19 cellular contexts compared by ENCODE assay signal in genomic region chr20:24034820-24035219, GRCh38. TPM values are rescaled to one million over a fixed set of nuclear protein-coding genes. Genes with fewer than 3 reads are reported as not detected.
DNase-seq lines count a peak whose midpoint lies in the region; ATAC-seq, FAIRE-seq and TF ChIP-seq lines count a peak whose summit lies in the region.
"Had no signal": no experiment of that assay in that cellular context is flagged by ENCODE, and none has a peak within 500 bp of the region (broad histone marks: within the 10 kb centered on the region; RNA-seq: fewer than 3 reads in every experiment).

No MANE protein-coding gene starts in this region.

- peak overlapping the region in 1 of 2 experiments; percentile 62; a peak in 3 of 6 replicates for H3K27ac ChIP-seq in A549
- H3K27ac ChIP-seq in KMS-11, result peak overlapping the region; percentile 67
- peak overlapping the region; percentile 79 for H3K27ac ChIP-seq in VCaP
- no peak overlapping the region for H3K27ac ChIP-seq in gastrocnemius medialis
- H3K27ac ChIP-seq: dorsolateral prefrontal cortex, gastroesophageal sphincter, psoas muscle had no signal

- no peak for TF ChIP-seq EP300 in A549 (IDR thresholded peaks at IDR 0.05)

- TF ChIP-seq CTCF in A549 (IDR thresholded peaks at IDR 0.05) (no peak), KMS-11 (conservative IDR thresholded peaks at IDR 0.05; ENCODE audit: low read depth, low read length) (no peak), VCaP (conservative IDR thresholded peaks at IDR 0.05) (no peak), gastrocnemius medialis (IDR thresholded peaks at IDR 0.05 in 4 of 5, conservative IDR thresholded peaks at IDR 0.05 in 1 of 5) (no peak)

- ATAC-seq in A549 (peak; percentile 26 to 83; a peak in 3 of 6 replicates), HG03565 (IDR thresholded peaks at IDR 0.05; ENCODE audit: unreplicated experiment) (no peak), gastrocnemius medialis (no peak)
- ATAC-seq: gastroesophageal sphincter, GM12878, psoas muscle had no signal

- no peak overlapping the region for H3K9ac ChIP-seq in KMS-11

- H3K9me3 ChIP-seq in A549 (no peaks in the 10 kb centered on the region), gastrocnemius medialis (no peaks in the 10 kb centered on the region)
- H3K9me3 ChIP-seq: gastroesophageal sphincter, psoas muscle had no signal

- H4K20me1 ChIP-seq in KMS-11 (ENCODE audit: insufficient read depth), result no peaks in the 10 kb centered on the region

- POLR2A ChIA-PET in A549 (lab: Yijun Ruan, JAX), result no interaction called here

- peaks cover 11% of the 10 kb centered on the region for H3K4me1 ChIP-seq in A549
- H3K4me1 ChIP-seq in KMS-11 (ENCODE audit: low read depth, poor library complexity, severe bottlenecking), result peaks cover 38% of the 10 kb centered on the region
- H3K4me1 ChIP-seq in gastrocnemius medialis, result no peaks in the 10 kb centered on the region
- H3K4me1 ChIP-seq: gastroesophageal sphincter, psoas muscle had no signal

- intact Hi-C loops in gastrocnemius medialis (cut with DNase I; ENCODE audit: low total_unique reads), result no loop called here

- WGBS in A549 (ENCODE audit: missing lambda C conversion rate), result 6% methylated on average over 2 of the region's 2 CpGs

- H3K27me3 ChIP-seq in KMS-11 (ENCODE audit: insufficient read depth, low read depth) (no peaks in the 10 kb centered on the region), gastrocnemius medialis (no peaks in the 10 kb centered on the region)
- H3K27me3 ChIP-seq: dorsolateral prefrontal cortex, gastroesophageal sphincter had no signal

- no peak overlapping the region for H2AFZ ChIP-seq in KMS-11 (ENCODE audit: low read depth)

- DNase-seq in A549 (ENCODE audit: low read depth in 1 of 2, low spot score in 1 of 2) (peak; percentile 32 to 76), iris pigment epithelial cell (ENCODE audit: low read depth) (peak; percentile 10), SW 1271 (lab: John Stamatoyannopoulos, UW) (no peak), gastrocnemius medialis (no peak)
- no peak for DNase-seq in activated CD4-positive, CD25-positive, alpha-beta regulatory T cell (lab: John Stamatoyannopoulos, UW)
- DNase-seq: anterior cingulate cortex; dorsolateral prefrontal cortex; EL; psoas muscle; stimulated activated CD4-positive, alpha-beta T cell treated with anti-CD3 and anti-CD28 coated beads, Interleukin-2, amount 100 ng/mL, for 24 hours had no signal

- in situ Hi-C loops in gastrocnemius medialis (cut with MboI; ENCODE audit: low sequenced_read_pairs in 4 of 4), result no loop called here

- no peak for TF ChIP-seq RAD21 in A549 (conservative IDR thresholded peaks at IDR 0.05 in 1 of 2, IDR thresholded peaks at IDR 0.05 in 1 of 2)

- H3K4me2 ChIP-seq in A549 (peak overlapping the region; percentile 26), KMS-11 (peak overlapping the region; percentile 39; the same call in 1 of the 2 replicates)

- FAIRE-seq in A549 (lab: Jason Lieb, UNC), result peak; percentile 65
- FAIRE-seq: GM12878, islet of Langerhans had no signal

- CTCF ChIA-PET in A549 (lab: Yijun Ruan, JAX), result interaction anchor here (1.7 kb wide), 1 partner anchor 10 kb away, joined by 5 read pairs; no protein-coding TSS in a partner anchor

- H3K4me3 ChIP-seq in A549 (no peak overlapping the region), KMS-11 (IDR thresholded peaks at IDR 0.05; ENCODE audit: insufficient read depth, low read depth, low read length) (no peak overlapping the region), gastrocnemius medialis (no peak overlapping the region)
- H3K4me3 ChIP-seq: dorsolateral prefrontal cortex, gastroesophageal sphincter, GM12878, psoas muscle had no signal

- TF ChIP-seq POLR2A in A549 (IDR thresholded peaks at IDR 0.05; ENCODE audit: low read length) (no peak), gastrocnemius medialis (IDR thresholded peaks at IDR 0.05) (no peak)

- no peaks in the 10 kb centered on the region for H3K36me3 ChIP-seq in KMS-11 (ENCODE audit: insufficient read depth)
- H3K36me3 ChIP-seq in gastrocnemius medialis, result no peaks in the 10 kb centered on the region
- H3K36me3 ChIP-seq: gastroesophageal sphincter had no signal

- H3K79me2 ChIP-seq in KMS-11 (ENCODE audit: insufficient read depth, low read depth), result no peaks in the 10 kb centered on the region

TF ChIP-seq in A549, 52 proteins besides CTCF, POLR2A, EP300 and RAD21:
- TF ChIP-seq, protein P1, sequence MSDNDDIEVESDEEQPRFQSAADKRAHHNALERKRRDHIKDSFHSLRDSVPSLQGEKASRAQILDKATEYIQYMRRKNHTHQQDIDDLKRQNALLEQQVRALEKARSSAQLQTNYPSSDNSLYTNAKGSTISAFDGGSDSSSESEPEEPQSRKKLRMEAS (IDR thresholded peaks at IDR 0.05), result peak; percentile 32; the same call in 1 of the 2 replicates
- TF ChIP-seq MAFK (IDR thresholded peaks at IDR 0.05; ENCODE audit: partially characterized antibody) (peak; percentile 85), FOSL2 (IDR thresholded peaks at IDR 0.05) (no peak), FOSL2 (CRISPR knock-in tag; IDR thresholded peaks at IDR 0.05) (0 out of 2 replicates have a peak, but pooled peaks have one; percentile 23), ZSCAN20 (CRISPR knock-in tag; IDR thresholded peaks at IDR 0.05) (no peak), MAZ (IDR thresholded peaks at IDR 0.05; ENCODE audit: borderline replicate concordance, low read depth, low read length) (no peak), SMC3 (IDR thresholded peaks at IDR 0.05) (no peak), NFE2L2 (conservative IDR thresholded peaks at IDR 0.05; ENCODE audit: low read length) (0 out of 2 replicates have a peak, but pooled peaks have one; percentile 44), CEBPB (IDR thresholded peaks at IDR 0.05) (peak in 1 of 2 experiments; percentile 63; a peak in 1 of 4 replicates), CBX2 (IDR thresholded peaks at IDR 0.05; ENCODE audit: borderline replicate concordance, low read depth) (no peak), ZC3H11A (IDR thresholded peaks at IDR 0.05) (no peak), JUNB (IDR thresholded peaks at IDR 0.05) (no peak), ESRRA (IDR thresholded peaks at IDR 0.05; ENCODE audit: borderline replicate concordance, low read length) (no peak), FOXS1 (CRISPR knock-in tag; IDR thresholded peaks at IDR 0.05) (no peak), CHD2 (IDR thresholded peaks at IDR 0.05; ENCODE audit: low read length, partially characterized antibody) (no peak), MYC (IDR thresholded peaks at IDR 0.05; ENCODE audit: borderline replicate concordance, low read length) (no peak)
- TF ChIP-seq, protein P2, sequence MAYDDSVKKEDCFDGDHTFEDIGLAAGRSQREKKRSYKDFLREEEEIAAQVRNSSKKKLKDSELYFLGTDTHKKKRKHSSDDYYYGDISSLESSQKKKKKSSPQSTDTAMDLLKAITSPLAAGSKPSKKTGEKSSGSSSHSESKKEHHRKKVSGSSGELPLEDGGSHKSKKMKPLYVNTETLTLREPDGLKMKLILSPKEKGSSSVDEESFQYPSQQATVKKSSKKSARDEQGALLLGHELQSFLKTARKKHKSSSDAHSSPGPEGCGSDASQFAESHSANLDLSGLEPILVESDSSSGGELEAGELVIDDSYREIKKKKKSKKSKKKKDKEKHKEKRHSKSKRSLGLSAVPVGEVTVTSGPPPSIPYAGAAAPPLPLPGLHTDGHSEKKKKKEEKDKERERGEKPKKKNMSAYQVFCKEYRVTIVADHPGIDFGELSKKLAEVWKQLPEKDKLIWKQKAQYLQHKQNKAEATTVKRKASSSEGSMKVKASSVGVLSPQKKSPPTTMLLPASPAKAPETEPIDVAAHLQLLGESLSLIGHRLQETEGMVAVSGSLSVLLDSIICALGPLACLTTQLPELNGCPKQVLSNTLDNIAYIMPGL (CRISPR knock-in tag; IDR thresholded peaks at IDR 0.05; ENCODE audit: borderline replicate concordance), result no peak

RNA-seq across cellular contexts. Expression of gene GGTLC1, which starts 46.2 kb away (rescaled TPM):
- polyA plus RNA-seq in A549 (2011; rRNA removed), result not detected in 2 replicates
- polyA plus RNA-seq in A549 (2012; cell fraction: cytosol; rRNA removed), result not detected in 2 replicates
- polyA plus RNA-seq in A549 (2012; cell fraction: nucleus; rRNA removed), result not detected in 2 replicates
- not detected in 3 replicates for polyA plus RNA-seq in A549 (2017; fragmentation: RNase III; extraction: RNeasy Plus Mini Kit Qiagen cat#74134 plus additional on column Dnase treatment)
- polyA minus RNA-seq in A549 (2011; rRNA and poly(A)+ RNA removed), result not detected in 2 replicates
- total RNA-seq in gastrocnemius medialis, result not detected
- total RNA-seq: activated T-helper 1 cell treated with anti-CD3 and anti-CD28 coated beads, Interleukin-12 subunit alpha, Interleukin-12 subunit beta, Interleukin-2, Interleukin-4 antibody, amounts not matched to agents 30 ng/mL and 10 ng/mL and 1 ng/mL, durations not matched to agents 14 hours and 24 hours and 36 hours; dorsolateral prefrontal cortex; gastroesophageal sphincter; GM12878; OCI-LY7; psoas muscle; T-helper 2 cell treated with Interferon-gamma antibody and Interleukin-4, amounts not matched to agents 100 ng/mL and 5 ng/mL, for 36 hours had no signal
- polyA plus RNA-seq: GM12878, psoas muscle had no signal

Comparison
In these comparisons a context has a peak if more than half of its experiments do, and no peak if none do; other contexts are left out.
1. ATAC-seq: peak in A549 (2 of 2); none in HG03565 (single experiment) and gastrocnemius medialis (0 of 2).
2. DNase-seq: peak in A549 (2 of 2) and iris pigment epithelial cell (single experiment); none in SW 1271 (0 of 2), activated CD4-positive, CD25-positive, alpha-beta regulatory T cell (0 of 4) and gastrocnemius medialis (0 of 2).
3. H3K27ac ChIP-seq: peak in KMS-11 (single experiment) and VCaP (single experiment); none in gastrocnemius medialis (0 of 4).